18 cellular contexts compared by ENCODE assay signal in the genomic region with DNA sequence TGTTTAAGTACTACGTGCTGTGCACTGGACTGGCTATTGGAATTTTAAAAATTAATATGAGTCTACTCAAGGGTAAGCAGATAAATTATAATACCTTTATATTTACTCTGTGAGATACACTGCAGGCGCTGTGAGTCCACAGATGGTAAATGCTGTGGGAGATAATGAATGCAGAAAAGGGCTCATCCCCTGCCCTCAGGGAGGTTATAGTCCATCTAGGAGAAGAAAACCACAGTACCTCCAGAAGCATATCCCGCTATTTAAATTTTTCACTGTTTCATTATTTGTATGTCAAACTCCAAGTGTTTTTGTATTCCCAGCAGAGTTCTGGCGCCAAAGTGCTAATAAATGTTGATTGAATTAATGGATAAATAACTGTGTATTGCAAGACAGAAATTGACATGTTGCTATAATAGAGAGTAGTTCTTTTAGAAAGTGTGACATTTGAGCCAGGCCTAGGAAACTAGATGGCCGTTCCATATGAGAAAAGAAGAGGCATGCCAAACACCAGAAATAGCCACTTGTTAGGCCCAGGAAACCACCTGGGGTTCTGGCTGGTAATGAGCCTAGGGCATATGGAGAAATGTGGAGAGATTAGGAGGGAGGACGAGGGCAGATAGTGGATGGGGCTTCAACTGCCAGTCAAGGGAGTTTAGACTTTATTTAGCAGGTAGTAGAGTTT.
A peak's percentile ranks its signal among the peaks of the same experiment; 100 is the strongest.
DNase-seq lines count a peak whose midpoint lies in the region; ATAC-seq and TF ChIP-seq lines count a peak whose summit lies in the region.
"Had no signal": no experiment of that assay in that cellular context is flagged by ENCODE, and none has a peak within 500 bp of the region (broad histone marks: within the 10 kb centered on the region; RNA-seq: fewer than 3 reads in every experiment).

No MANE protein-coding gene starts in this region.

- intact Hi-C loops in activated naive CD4-positive, alpha-beta T cell treated with anti-CD3 and anti-CD28 coated beads for 36 hours (cut with micrococcal nuclease): no loop called here

- H3K4me1 Mint-ChIP-seq in activated naive CD4-positive, alpha-beta T cell treated with anti-CD3 and anti-CD28 coated beads, Interleukin-2, amount 10 ng/mL, durations not matched to agents 7 days and 5 days: no peaks in the 10 kb centered on the region
- H3K4me1 Mint-ChIP-seq in activated naive CD4-positive, alpha-beta T cell treated with anti-CD3 and anti-CD28 coated beads for 36 hours (ENCODE audit: low read depth): peaks cover 41% of the 10 kb centered on the region
- peaks cover 16 to 49% (median 29%) of the 10 kb centered on the region in 4 donors for H3K4me1 Mint-ChIP-seq in CD4-positive, CD25-positive, alpha-beta regulatory T cell
- peaks cover 22% of the 10 kb centered on the region for H3K4me1 Mint-ChIP-seq in activated T-helper 17 cell treated with anti-CD3 and anti-CD28 coated beads, Interleukin-2, amount 50 U/mL, for 72 hours
- peaks cover 39% of the 10 kb centered on the region for H3K4me1 Mint-ChIP-seq in osteocyte (ENCODE audit: unreplicated experiment)

- no peaks in the 10 kb centered on the region for H3K4me1 ChIP-seq in CD4-positive, CD25-positive, alpha-beta regulatory T cell (ENCODE audit: control insufficient read depth, insufficient read depth, low read length, poor library complexity, severe bottlenecking)

- no peaks in the 10 kb centered on the region for H3K27me3 ChIP-seq in CD4-positive, CD25-positive, alpha-beta regulatory T cell (ENCODE audit: control insufficient read depth, insufficient read depth, low read length)
- H3K27me3 ChIP-seq: BLaER1 treated with 17β-estradiol and CSF1 and Interleukin-3, amounts not matched to agents 10 nM and 100 nM had no signal

- no peaks in the 10 kb centered on the region for H3K27me3 Mint-ChIP-seq in activated naive CD4-positive, alpha-beta T cell treated with anti-CD3 and anti-CD28 coated beads, Interleukin-2, amount 10 ng/mL, durations not matched to agents 7 days and 5 days
- no peaks in the 10 kb centered on the region for H3K27me3 Mint-ChIP-seq in activated naive CD4-positive, alpha-beta T cell treated with anti-CD3 and anti-CD28 coated beads for 36 hours (ENCODE audit: low read depth)
- no peaks in the 10 kb centered on the region for H3K27me3 Mint-ChIP-seq in CD4-positive, CD25-positive, alpha-beta regulatory T cell
- H3K27me3 Mint-ChIP-seq in activated T-helper 17 cell treated with anti-CD3 and anti-CD28 coated beads, Interleukin-2, amount 50 U/mL, for 72 hours: no peaks in the 10 kb centered on the region
- H3K27me3 Mint-ChIP-seq in osteocyte (ENCODE audit: unreplicated experiment): no peaks in the 10 kb centered on the region
- H3K27me3 Mint-ChIP-seq: CD4-positive, alpha-beta T cell had no signal

- H3K4me3 ChIP-seq in CD4-positive, CD25-positive, alpha-beta regulatory T cell (ENCODE audit: low read depth, low read length): no peak overlapping the region
- H3K4me3 ChIP-seq: HAP-1 had no signal

- peaks cover 45% of the 10 kb centered on the region for H3K36me3 Mint-ChIP-seq in activated naive CD4-positive, alpha-beta T cell treated with anti-CD3 and anti-CD28 coated beads, Interleukin-2, amount 10 ng/mL, durations not matched to agents 7 days and 5 days
- H3K36me3 Mint-ChIP-seq in activated naive CD4-positive, alpha-beta T cell treated with anti-CD3 and anti-CD28 coated beads for 36 hours (ENCODE audit: low read depth): peaks cover 37% of the 10 kb centered on the region
- peaks cover 32% of the 10 kb centered on the region for H3K36me3 Mint-ChIP-seq in CD4-positive, CD25-positive, alpha-beta regulatory T cell
- peaks cover 42% of the 10 kb centered on the region for H3K36me3 Mint-ChIP-seq in activated T-helper 17 cell treated with anti-CD3 and anti-CD28 coated beads, Interleukin-2, amount 50 U/mL, for 72 hours (ENCODE audit: low read depth)
- H3K36me3 Mint-ChIP-seq in osteocyte (ENCODE audit: unreplicated experiment): peaks cover 5% of the 10 kb centered on the region

- no peak overlapping the region for H3K27ac ChIP-seq in CD4-positive, CD25-positive, alpha-beta regulatory T cell (ENCODE audit: insufficient read depth, low read length, poor library complexity, severe bottlenecking)
- H3K27ac ChIP-seq: BLaER1 treated with 17β-estradiol and CSF1 and Interleukin-3, amounts not matched to agents 10 nM and 100 nM had no signal

- no peak overlapping the region for H3K4me3 Mint-ChIP-seq in activated naive CD4-positive, alpha-beta T cell treated with anti-CD3 and anti-CD28 coated beads, Interleukin-2, amount 10 ng/mL, durations not matched to agents 7 days and 5 days
- H3K4me3 Mint-ChIP-seq in activated naive CD4-positive, alpha-beta T cell treated with anti-CD3 and anti-CD28 coated beads for 36 hours: no peak overlapping the region
- H3K4me3 Mint-ChIP-seq in CD4-positive, CD25-positive, alpha-beta regulatory T cell: no peak overlapping the region
- no peak overlapping the region for H3K4me3 Mint-ChIP-seq in activated T-helper 17 cell treated with anti-CD3 and anti-CD28 coated beads, Interleukin-2, amount 50 U/mL, for 72 hours
- H3K4me3 Mint-ChIP-seq in osteocyte (ENCODE audit: unreplicated experiment): no peak overlapping the region
- H3K4me3 Mint-ChIP-seq: CD4-positive, alpha-beta T cell had no signal

- H3K27ac Mint-ChIP-seq in activated naive CD4-positive, alpha-beta T cell treated with anti-CD3 and anti-CD28 coated beads, Interleukin-2, amount 10 ng/mL, durations not matched to agents 7 days and 5 days: peak overlapping the region; percentile 37
- H3K27ac Mint-ChIP-seq in activated naive CD4-positive, alpha-beta T cell treated with anti-CD3 and anti-CD28 coated beads for 36 hours: no peak overlapping the region
- peak overlapping the region; percentile 18 to 79 (median 23) for H3K27ac Mint-ChIP-seq in CD4-positive, CD25-positive, alpha-beta regulatory T cell
- H3K27ac Mint-ChIP-seq in activated T-helper 17 cell treated with anti-CD3 and anti-CD28 coated beads, Interleukin-2, amount 50 U/mL, for 72 hours: peak overlapping the region; percentile 16
- peak overlapping the region; percentile 60 for H3K27ac Mint-ChIP-seq in osteocyte (ENCODE audit: unreplicated experiment)
- H3K27ac Mint-ChIP-seq: CD4-positive, alpha-beta T cell had no signal

- H3K9me3 ChIP-seq in CD4-positive, CD25-positive, alpha-beta regulatory T cell (ENCODE audit: control insufficient read depth in 2 of 2, low read length in 2 of 2): peaks cover 0 to 3% of the 10 kb centered on the region in 2 experiments
- H3K9me3 ChIP-seq: HAP-1 had no signal

- CTCF ChIA-PET in activated naive CD4-positive, alpha-beta T cell treated with anti-CD3 and anti-CD28 coated beads, Interleukin-2, amount 10 ng/mL, durations not matched to agents 7 days and 5 days (lab: Charles Lee): no interaction called here
- CTCF ChIA-PET in activated naive CD4-positive, alpha-beta T cell treated with anti-CD3 and anti-CD28 coated beads for 36 hours (lab: Charles Lee): interaction anchor here (1.9 kb wide), 1 partner anchor 39 kb away, joined by 6 read pairs; no protein-coding TSS in a partner anchor

- no peak for DNase-seq in activated naive CD4-positive, alpha-beta T cell treated with anti-CD3 and anti-CD28 coated beads, Interleukin-2, amount 10 ng/mL, durations not matched to agents 7 days and 5 days
- no peak for DNase-seq in activated naive CD4-positive, alpha-beta T cell treated with anti-CD3 and anti-CD28 coated beads for 36 hours
- DNase-seq in CD4-positive, CD25-positive, alpha-beta regulatory T cell: no peak
- no peak for DNase-seq in osteocyte (ENCODE audit: extremely low spot score, unreplicated experiment)
- DNase-seq: 8988T; ACHN; Calu3; CD4-positive, alpha-beta T cell; DMS153; DMS79 treated with DMSO at 0.1 percent for 48 hours; EL; GDM1 had no signal

- H3K36me3 ChIP-seq in CD4-positive, CD25-positive, alpha-beta regulatory T cell (ENCODE audit: control insufficient read depth, insufficient read depth, low read length): peaks cover 3% of the 10 kb centered on the region

- ATAC-seq in CD4-positive, CD25-positive, alpha-beta regulatory T cell (ENCODE audit: low read depth in 2 of 2): no peak
- ATAC-seq in activated T-helper 17 cell treated with anti-CD3 and anti-CD28 coated beads, Interleukin-2, amount 50 U/mL, for 72 hours (replicated peaks): no peak
- ATAC-seq in GM21737 (IDR thresholded peaks at IDR 0.05; ENCODE audit: unreplicated experiment): no peak
- ATAC-seq in HG03460 (IDR thresholded peaks at IDR 0.05; ENCODE audit: unreplicated experiment): no peak
- ATAC-seq: HepG2 had no signal

- H3K9me3 Mint-ChIP-seq in activated naive CD4-positive, alpha-beta T cell treated with anti-CD3 and anti-CD28 coated beads, Interleukin-2, amount 10 ng/mL, durations not matched to agents 7 days and 5 days: peaks cover 15% of the 10 kb centered on the region
- peaks cover 8% of the 10 kb centered on the region for H3K9me3 Mint-ChIP-seq in activated naive CD4-positive, alpha-beta T cell treated with anti-CD3 and anti-CD28 coated beads for 36 hours
- H3K9me3 Mint-ChIP-seq in CD4-positive, CD25-positive, alpha-beta regulatory T cell: peaks cover 0 to 5% (median 0%) of the 10 kb centered on the region in 7 donors
- H3K9me3 Mint-ChIP-seq in activated T-helper 17 cell treated with anti-CD3 and anti-CD28 coated beads, Interleukin-2, amount 50 U/mL, for 72 hours: peaks cover 3% of the 10 kb centered on the region
- peaks cover 4% of the 10 kb centered on the region for H3K9me3 Mint-ChIP-seq in osteocyte (ENCODE audit: unreplicated experiment)
- H3K9me3 Mint-ChIP-seq: CD4-positive, alpha-beta T cell had no signal

- no peak for TF ChIP-seq CTCF in osteocyte (IDR thresholded peaks at IDR 0.05)
